In genomic region chr16:1983544-1984346, GRCh38 we compare ENCODE assay signal across 8 cellular contexts. TPM values are rescaled to one million over a fixed set of nuclear protein-coding genes. Genes with fewer than 3 reads are reported as not detected.
DNase-seq lines count a peak whose midpoint lies in the region; ATAC-seq and TF ChIP-seq lines count a peak whose summit lies in the region.

TSS of gene GFER (plus strand) at chr16:1984193. CDS start at chr16:1984219, 26 bp downstream.

- ATAC-seq in GM21381 (IDR thresholded peaks at IDR 0.05; ENCODE audit: unreplicated experiment): peak; percentile 82
- ATAC-seq in stimulated activated naive CD8-positive, alpha-beta T cell treated with anti-CD3 and anti-CD28 coated beads, Interleukin-15, amount 100 ng/mL, for 72 hours: peak; percentile 84

- TF ChIP-seq POLR2A in erythroblast (IDR thresholded peaks at IDR 0.05; ENCODE audit: low read length): peak; percentile 72

- no peaks in the 10 kb centered on the region for H3K9me3 ChIP-seq in mononuclear cell (ENCODE audit: low read depth, low read length)

- peak within 1 kb of the TSS; percentile 79 to 87 for H3K4me3 Mint-ChIP-seq in stimulated activated naive CD8-positive, alpha-beta T cell treated with anti-CD3 and anti-CD28 coated beads, Interleukin-15, amount 100 ng/mL, for 72 hours

- H3K27me3 Mint-ChIP-seq in stimulated activated naive CD8-positive, alpha-beta T cell treated with anti-CD3 and anti-CD28 coated beads, Interleukin-15, amount 100 ng/mL, for 72 hours: peaks cover 56% of the 10 kb centered on the region

- peak; percentile 95 for DNase-seq in DMS53 (lab: John Stamatoyannopoulos, UW)
- peak; percentile 88 for DNase-seq in HT1080 (ENCODE audit: low read depth)
- peak; percentile 87 for DNase-seq in NOMO-1 treated with dmso at 0.1 percent for 144 hours (lab: John Stamatoyannopoulos, UW; ENCODE audit: unreplicated experiment)
- DNase-seq in activated T-cell treated with anti-CD3 and anti-CD28 coated beads, Interleukin-2, amount 50 U/mL, for 1 hour: peak; percentile 66
- peak; percentile 93 to 95 for DNase-seq in erythroblast (lab: John Stamatoyannopoulos, UW)
- peak; percentile 82 to 84 for DNase-seq in stimulated activated naive CD8-positive, alpha-beta T cell treated with anti-CD3 and anti-CD28 coated beads, Interleukin-15, amount 100 ng/mL, for 72 hours

- peaks cover 42% of the 10 kb centered on the region for H3K27me3 ChIP-seq in mononuclear cell (ENCODE audit: insufficient read depth, low read length)

- peaks cover 21% of the 10 kb centered on the region for H3K4me1 ChIP-seq in mononuclear cell (ENCODE audit: insufficient read depth, low read length)

- peak within 1 kb of the TSS; percentile 57 to 71 for H3K27ac Mint-ChIP-seq in stimulated activated naive CD8-positive, alpha-beta T cell treated with anti-CD3 and anti-CD28 coated beads, Interleukin-15, amount 100 ng/mL, for 72 hours

- H3K4me3 ChIP-seq in mononuclear cell (ENCODE audit: low read length): peak within 1 kb of the TSS; percentile 56

- peaks cover 53% of the 10 kb centered on the region for H3K4me1 Mint-ChIP-seq in stimulated activated naive CD8-positive, alpha-beta T cell treated with anti-CD3 and anti-CD28 coated beads, Interleukin-15, amount 100 ng/mL, for 72 hours

- H3K9me3 Mint-ChIP-seq in stimulated activated naive CD8-positive, alpha-beta T cell treated with anti-CD3 and anti-CD28 coated beads, Interleukin-15, amount 100 ng/mL, for 72 hours: no peaks in the 10 kb centered on the region

RNA-seq across cellular contexts. Expression of gene GFER, which starts in this region (rescaled TPM):
- 75.7 and 85.5 TPM in 2 replicates for total RNA-seq in HT1080 (2014; rRNA removed; shearing (Covaris generic))
- 23.8 and 25.5 TPM in 2 replicates for polyA plus RNA-seq in HT1080 (2015; cell fraction: cytosol; rRNA removed)
- 23.7 and 25.7 TPM in 2 replicates for polyA plus RNA-seq in HT1080 (2015; cell fraction: nucleus; rRNA removed)
- 9.0 TPM for total RNA-seq in mononuclear cell

Comparison
In these comparisons a context has a peak if more than half of its experiments do, and no peak if none do; other contexts are left out.
1. Peak in every context shown above with its lines: DNase-seq, ATAC-seq and H3K4me3 ChIP-seq.